ENCODE assay signal across 18 cellular contexts in genomic region chr19:46251415-46251814, GRCh38. TPM values are rescaled to one million over a fixed set of nuclear protein-coding genes. Genes with fewer than 3 reads are reported as not detected.
DNase-seq lines count a peak whose midpoint lies in the region; ATAC-seq and TF ChIP-seq lines count a peak whose summit lies in the region.
"Had no signal": no experiment of that assay in that cellular context is flagged by ENCODE, and none has a peak within 500 bp of the region (broad histone marks: within the 10 kb centered on the region; RNA-seq: fewer than 3 reads in every experiment).

No MANE protein-coding gene starts in this region.

- peaks cover 3% of the 10 kb centered on the region for H3K9me3 Mint-ChIP-seq in progenitor cell of endocrine pancreas (ENCODE audit: low read depth)
- H3K9me3 Mint-ChIP-seq: CD14-positive monocyte had no signal

- TF ChIP-seq CTCF in RWPE2 (IDR thresholded peaks at IDR 0.05; ENCODE audit: poor library complexity, severe bottlenecking), result no peak
- TF ChIP-seq CTCF in progenitor cell of endocrine pancreas (IDR thresholded peaks at IDR 0.05; ENCODE audit: unreplicated experiment), result no peak

- H3K4me3 ChIP-seq in RWPE2 (ENCODE audit: severe bottlenecking), result no peak overlapping the region
- H3K4me3 ChIP-seq: SJSA1 had no signal

- H3K4me1 ChIP-seq in RWPE2 (ENCODE audit: insufficient read depth, poor library complexity, severe bottlenecking), result peaks cover 4% of the 10 kb centered on the region
- H3K4me1 ChIP-seq: SJSA1 had no signal

- DNase-seq in HT-29 (ENCODE audit: low spot score) (peak; percentile 45), RWPE2 (ENCODE audit: low spot score) (no peak), progenitor cell of endocrine pancreas (ENCODE audit: low spot score, unreplicated experiment) (no peak), epidermal melanocyte (ENCODE audit: insufficient read length, low spot score) (no peak)
- DNase-seq: DMS 273 treated with DMSO at 0.1 percent for 48 hours, KBM-7, NCI-H1105 treated with DMSO at 0.1 percent for 48 hours, NCI-H1694, NCI-H2081 treated with DMSO at 0.1 percent for 48 hours, NCI-H510A treated with DMSO at 0.1 percent for 48 hours, NCI-H82 had no signal

- peak overlapping the region; percentile 43 for H3K27ac Mint-ChIP-seq in progenitor cell of endocrine pancreas
- H3K27ac Mint-ChIP-seq: CD14-positive monocyte had no signal

- H3K36me3 Mint-ChIP-seq in progenitor cell of endocrine pancreas (ENCODE audit: insufficient read depth), result no peaks in the 10 kb centered on the region
- H3K36me3 Mint-ChIP-seq: CD14-positive monocyte had no signal

- H3K27ac ChIP-seq in RWPE2 (ENCODE audit: poor library complexity, severe bottlenecking), result no peak overlapping the region
- H3K27ac ChIP-seq: SJSA1 had no signal

- peaks cover 14% of the 10 kb centered on the region for H3K27me3 Mint-ChIP-seq in progenitor cell of endocrine pancreas

- no peaks in the 10 kb centered on the region for H3K9me3 ChIP-seq in RWPE2 (ENCODE audit: severe bottlenecking)
- H3K9me3 ChIP-seq: SJSA1 had no signal

- no peak overlapping the region for H3K4me3 Mint-ChIP-seq in progenitor cell of endocrine pancreas (ENCODE audit: low read depth)
- H3K4me3 Mint-ChIP-seq: CD14-positive monocyte had no signal

- no peaks in the 10 kb centered on the region for H3K27me3 ChIP-seq in RWPE2 (ENCODE audit: insufficient read depth, poor library complexity, severe bottlenecking)

- no peaks in the 10 kb centered on the region for H3K36me3 ChIP-seq in RWPE2 (ENCODE audit: low read depth)
- H3K36me3 ChIP-seq: SJSA1 had no signal

- peaks cover 8% of the 10 kb centered on the region for H3K4me1 Mint-ChIP-seq in progenitor cell of endocrine pancreas (ENCODE audit: low read depth)

- ATAC-seq in RWPE2 (ENCODE audit: low read depth), result 0 out of 3 replicates have a peak, but pooled peaks have one; percentile 27
- peak; percentile 82 for ATAC-seq in esophagus mucosa
- ATAC-seq in HG02870 (IDR thresholded peaks at IDR 0.05; ENCODE audit: unreplicated experiment), result no peak
- ATAC-seq in GM18520 (IDR thresholded peaks at IDR 0.05; ENCODE audit: unreplicated experiment), result no peak
- ATAC-seq: HepG2 had no signal

RNA-seq across cellular contexts. Expression of gene IGFL1, which starts 21.9 kb away (rescaled TPM):
- not detected in 2 replicates for total RNA-seq in HT-29 (2014; rRNA removed; shearing (Covaris generic))
- total RNA-seq in esophagus mucosa, result 20.2 TPM
- not detected in 2 replicates for total RNA-seq in progenitor cell of endocrine pancreas
- total RNA-seq: H4, HepG2, SJSA1 had no signal

RNA-seq across cellular contexts. Expression of gene HIF3A, which starts 45.4 kb away (rescaled TPM):
- not detected in 2 replicates for total RNA-seq in HT-29 (2014; rRNA removed; shearing (Covaris generic))
- total RNA-seq in esophagus mucosa (4.0 TPM), progenitor cell of endocrine pancreas (31.1 and 37.6 TPM in 2 replicates)
- total RNA-seq: H4, SJSA1 had no signal

Comparison
In these comparisons a context has a peak if more than half of its experiments do, and no peak if none do; other contexts are left out.
1. ATAC-seq: peak in RWPE2 (single experiment) and esophagus mucosa (single experiment); none in HG02870 (single experiment) and GM18520 (single experiment).
2. RNA of gene IGFL1, which starts 21.9 kb away (total RNA-seq): 20.2 TPM in esophagus mucosa (single experiment); not detected in HT-29 and not detected in progenitor cell of endocrine pancreas; every median in the first group is over 10 times any median in the second.